In the genomic region with DNA sequence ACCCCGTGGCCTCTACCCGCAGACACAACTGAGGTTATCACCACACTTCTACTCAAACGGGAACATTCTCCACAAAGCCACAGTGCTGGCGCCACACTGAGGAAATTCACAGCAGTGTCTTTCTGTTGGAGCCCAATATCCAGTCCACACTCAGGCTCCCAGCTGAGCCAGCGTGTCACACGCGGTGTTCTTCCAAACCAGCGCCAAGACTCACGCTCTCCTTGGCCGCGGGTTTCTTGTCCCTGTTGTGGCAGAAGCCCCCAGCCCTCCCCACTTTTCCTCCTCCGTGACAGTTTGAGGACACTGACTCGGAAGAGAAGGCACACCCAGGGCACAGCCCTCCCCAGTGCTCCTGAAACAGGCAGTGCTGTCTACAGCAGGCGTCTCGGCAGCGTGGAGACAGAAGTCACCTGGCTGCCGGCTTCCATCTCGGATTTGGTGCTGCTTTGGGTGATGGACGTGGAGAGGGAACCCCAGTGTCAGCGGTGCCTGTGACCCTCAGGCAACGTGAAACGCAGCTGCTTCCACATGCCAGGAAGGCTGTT, we compare ENCODE assay signal across 1 cellular context.
A peak's percentile ranks its signal among the peaks of the same experiment; 100 is the strongest.
TF ChIP-seq lines count a peak whose summit lies in the region.

No MANE protein-coding gene starts in this region.

TF ChIP-seq in HepG2, 621 proteins besides CTCF, POLR2A, EP300 and RAD21:
- no peak for TF ChIP-seq NFYC (CRISPR knock-in tag; IDR thresholded peaks at IDR 0.05)
- peak; percentile 13; the same call in 1 of the 2 replicates for TF ChIP-seq MYC (CRISPR knock-in tag; IDR thresholded peaks at IDR 0.05; ENCODE audit: borderline replicate concordance)
- TF ChIP-seq ZMAT3 (CRISPR knock-in tag; conservative IDR thresholded peaks at IDR 0.05) = no peak
- TF ChIP-seq GPN1 (CRISPR knock-in tag; IDR thresholded peaks at IDR 0.05; ENCODE audit: borderline replicate concordance) = no peak
- TF ChIP-seq, protein P1, sequence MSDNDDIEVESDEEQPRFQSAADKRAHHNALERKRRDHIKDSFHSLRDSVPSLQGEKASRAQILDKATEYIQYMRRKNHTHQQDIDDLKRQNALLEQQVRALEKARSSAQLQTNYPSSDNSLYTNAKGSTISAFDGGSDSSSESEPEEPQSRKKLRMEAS (IDR thresholded peaks at IDR 0.05) = no peak
- TF ChIP-seq ZSCAN9 (CRISPR knock-in tag; IDR thresholded peaks at IDR 0.05; ENCODE audit: borderline replicate concordance) = no peak
- peak; percentile 52 for TF ChIP-seq STAG1 (CRISPR knock-in tag; IDR thresholded peaks at IDR 0.05)
- no peak for TF ChIP-seq CENPX (CRISPR knock-in tag; IDR thresholded peaks at IDR 0.05)
- peak; percentile 35; the same call in 1 of the 2 replicates for TF ChIP-seq SMC3 (IDR thresholded peaks at IDR 0.05; ENCODE audit: low read length)
- TF ChIP-seq ZFX (CRISPR knock-in tag; IDR thresholded peaks at IDR 0.05; ENCODE audit: low read depth) = 0 out of 2 replicates have a peak, but pooled peaks have one; percentile 10
- TF ChIP-seq KLF15 (CRISPR knock-in tag; IDR thresholded peaks at IDR 0.05; ENCODE audit: borderline replicate concordance) = no peak
- TF ChIP-seq, protein P2, sequence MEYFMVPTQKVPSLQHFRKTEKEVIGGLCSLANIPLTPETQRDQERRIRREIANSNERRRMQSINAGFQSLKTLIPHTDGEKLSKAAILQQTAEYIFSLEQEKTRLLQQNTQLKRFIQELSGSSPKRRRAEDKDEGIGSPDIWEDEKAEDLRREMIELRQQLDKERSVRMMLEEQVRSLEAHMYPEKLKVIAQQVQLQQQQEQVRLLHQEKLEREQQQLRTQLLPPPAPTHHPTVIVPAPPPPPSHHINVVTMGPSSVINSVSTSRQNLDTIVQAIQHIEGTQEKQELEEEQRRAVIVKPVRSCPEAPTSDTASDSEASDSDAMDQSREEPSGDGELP (IDR thresholded peaks at IDR 0.05; ENCODE audit: borderline replicate concordance, low read depth) = peak; percentile 10; the same call in 1 of the 2 replicates
- no peak for TF ChIP-seq ZNF546 (CRISPR knock-in tag; conservative IDR thresholded peaks at IDR 0.05)
- 0 out of 2 replicates have a peak, but pooled peaks have one; percentile 19 for TF ChIP-seq ZNF776 (CRISPR knock-in tag; IDR thresholded peaks at IDR 0.05)
- peak; percentile 36; the same call in 1 of the 2 replicates for TF ChIP-seq SALL1 (CRISPR knock-in tag; IDR thresholded peaks at IDR 0.05)
- TF ChIP-seq, protein P3, sequence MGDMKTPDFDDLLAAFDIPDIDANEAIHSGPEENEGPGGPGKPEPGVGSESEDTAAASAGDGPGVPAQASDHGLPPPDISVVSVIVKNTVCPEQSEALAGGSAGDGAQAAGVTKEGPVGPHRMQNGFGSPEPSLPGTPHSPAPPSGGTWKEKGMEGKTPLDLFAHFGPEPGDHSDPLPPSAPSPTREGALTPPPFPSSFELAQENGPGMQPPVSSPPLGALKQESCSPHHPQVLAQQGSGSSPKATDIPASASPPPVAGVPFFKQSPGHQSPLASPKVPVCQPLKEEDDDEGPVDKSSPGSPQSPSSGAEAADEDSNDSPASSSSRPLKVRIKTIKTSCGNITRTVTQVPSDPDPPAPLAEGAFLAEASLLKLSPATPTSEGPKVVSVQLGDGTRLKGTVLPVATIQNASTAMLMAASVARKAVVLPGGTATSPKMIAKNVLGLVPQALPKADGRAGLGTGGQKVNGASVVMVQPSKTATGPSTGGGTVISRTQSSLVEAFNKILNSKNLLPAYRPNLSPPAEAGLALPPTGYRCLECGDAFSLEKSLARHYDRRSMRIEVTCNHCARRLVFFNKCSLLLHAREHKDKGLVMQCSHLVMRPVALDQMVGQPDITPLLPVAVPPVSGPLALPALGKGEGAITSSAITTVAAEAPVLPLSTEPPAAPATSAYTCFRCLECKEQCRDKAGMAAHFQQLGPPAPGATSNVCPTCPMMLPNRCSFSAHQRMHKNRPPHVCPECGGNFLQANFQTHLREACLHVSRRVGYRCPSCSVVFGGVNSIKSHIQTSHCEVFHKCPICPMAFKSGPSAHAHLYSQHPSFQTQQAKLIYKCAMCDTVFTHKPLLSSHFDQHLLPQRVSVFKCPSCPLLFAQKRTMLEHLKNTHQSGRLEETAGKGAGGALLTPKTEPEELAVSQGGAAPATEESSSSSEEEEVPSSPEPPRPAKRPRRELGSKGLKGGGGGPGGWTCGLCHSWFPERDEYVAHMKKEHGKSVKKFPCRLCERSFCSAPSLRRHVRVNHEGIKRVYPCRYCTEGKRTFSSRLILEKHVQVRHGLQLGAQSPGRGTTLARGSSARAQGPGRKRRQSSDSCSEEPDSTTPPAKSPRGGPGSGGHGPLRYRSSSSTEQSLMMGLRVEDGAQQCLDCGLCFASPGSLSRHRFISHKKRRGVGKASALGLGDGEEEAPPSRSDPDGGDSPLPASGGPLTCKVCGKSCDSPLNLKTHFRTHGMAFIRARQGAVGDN (CRISPR knock-in tag; IDR thresholded peaks at IDR 0.05) = peak; percentile 46
- TF ChIP-seq, protein P4, sequence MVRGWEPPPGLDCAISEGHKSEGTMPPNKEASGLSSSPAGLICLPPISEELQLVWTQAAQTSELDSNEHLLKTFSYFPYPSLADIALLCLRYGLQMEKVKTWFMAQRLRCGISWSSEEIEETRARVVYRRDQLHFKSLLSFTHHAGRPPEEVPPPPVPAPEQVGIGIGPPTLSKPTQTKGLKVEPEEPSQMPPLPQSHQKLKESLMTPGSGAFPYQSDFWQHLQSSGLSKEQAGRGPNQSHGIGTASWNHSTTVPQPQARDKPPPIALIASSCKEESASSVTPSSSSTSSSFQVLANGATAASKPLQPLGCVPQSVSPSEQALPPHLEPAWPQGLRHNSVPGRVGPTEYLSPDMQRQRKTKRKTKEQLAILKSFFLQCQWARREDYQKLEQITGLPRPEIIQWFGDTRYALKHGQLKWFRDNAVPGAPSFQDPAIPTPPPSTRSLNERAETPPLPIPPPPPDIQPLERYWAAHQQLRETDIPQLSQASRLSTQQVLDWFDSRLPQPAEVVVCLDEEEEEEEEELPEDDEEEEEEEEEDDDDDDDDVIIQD (CRISPR knock-in tag; IDR thresholded peaks at IDR 0.05; ENCODE audit: low read depth) = peak; percentile 33; the same call in 1 of the 2 replicates
